ENCODE assay signal across 17 cellular contexts in genomic region chr22:19668748-19669147, GRCh38. TPM values are rescaled to one million over a fixed set of nuclear protein-coding genes. Genes with fewer than 3 reads are reported as not detected.
DNase-seq lines count a peak whose midpoint lies in the region; ATAC-seq and TF ChIP-seq lines count a peak whose summit lies in the region.
"Had no signal": no experiment of that assay in that cellular context is flagged by ENCODE, and none has a peak within 500 bp of the region (broad histone marks: within the 10 kb centered on the region; RNA-seq: fewer than 3 reads in every experiment).

No MANE protein-coding gene starts in this region.

- H3K9me3 Mint-ChIP-seq in chondrocyte (ENCODE audit: low read depth) (peaks cover 8% of the 10 kb centered on the region), osteocyte (ENCODE audit: unreplicated experiment) (no peaks in the 10 kb centered on the region)
- H3K9me3 Mint-ChIP-seq: CD4-positive, alpha-beta memory T cell had no signal

- peaks cover 4% of the 10 kb centered on the region for H3K9me3 ChIP-seq in left ventricle myocardium inferior (replicated peaks)

- ATAC-seq in Right ventricle myocardium inferior = no peak

- intact Hi-C loops in left ventricle myocardium inferior (cut with micrococcal nuclease) (no loop called here), Right ventricle myocardium inferior (cut with DNase I) (no loop called here)

- H3K4me1 Mint-ChIP-seq in chondrocyte (ENCODE audit: low read depth) = peaks cover 72% of the 10 kb centered on the region
- H3K4me1 Mint-ChIP-seq in osteocyte (ENCODE audit: unreplicated experiment) = peaks cover 71% of the 10 kb centered on the region
- H3K4me1 Mint-ChIP-seq: CD4-positive, alpha-beta memory T cell had no signal

- no peak overlapping the region for H3K4me3 Mint-ChIP-seq in chondrocyte (ENCODE audit: unreplicated experiment)
- no peak overlapping the region for H3K4me3 Mint-ChIP-seq in osteocyte (ENCODE audit: unreplicated experiment)
- H3K4me3 Mint-ChIP-seq: CD4-positive, alpha-beta memory T cell; HFFc6 had no signal

- peaks cover 3% of the 10 kb centered on the region for H3K36me3 Mint-ChIP-seq in chondrocyte (ENCODE audit: low read depth)
- H3K36me3 Mint-ChIP-seq in osteocyte (ENCODE audit: unreplicated experiment) = no peaks in the 10 kb centered on the region
- H3K36me3 Mint-ChIP-seq: CD4-positive, alpha-beta memory T cell had no signal

- no peak for DNase-seq in left ventricle myocardium inferior
- DNase-seq in Right ventricle myocardium inferior (ENCODE audit: missing footprints) = no peak
- no peak for DNase-seq in chondrocyte (ENCODE audit: low spot score)
- DNase-seq in osteocyte (ENCODE audit: extremely low spot score, unreplicated experiment) = peak; percentile 56
- DNase-seq in NCI-H2196 treated with DMSO at 0.1 percent for 48 hours (lab: John Stamatoyannopoulos, UW; ENCODE audit: unreplicated experiment) = no peak
- no peak for DNase-seq in hepatic stellate cell (ENCODE audit: low spot score)
- DNase-seq in MV-4-11 (lab: John Stamatoyannopoulos, UW) = no peak
- DNase-seq: C1 segment of cervical spinal cord; Calu3; CD4-positive, alpha-beta memory T cell; COR-L47; DMS53; DMS79 treated with DMSO at 0.1 percent for 48 hours; GF-D8; GOT3; HFFc6 had no signal

- no peaks in the 10 kb centered on the region for H3K36me3 ChIP-seq in left ventricle myocardium inferior
- H3K36me3 ChIP-seq: HAP-1 had no signal

- no peak overlapping the region for H3K4me3 ChIP-seq in left ventricle myocardium inferior
- H3K4me3 ChIP-seq: HAP-1 had no signal

- TF ChIP-seq CTCF in left ventricle myocardium inferior (IDR thresholded peaks at IDR 0.05; ENCODE audit: borderline replicate concordance) (no peak), chondrocyte (IDR thresholded peaks at IDR 0.05) (no peak), osteocyte (IDR thresholded peaks at IDR 0.05) (no peak)

- H3K27ac ChIP-seq in left ventricle myocardium inferior (replicated peaks) = peak overlapping the region; percentile 66

- H3K27ac Mint-ChIP-seq in chondrocyte (ENCODE audit: unreplicated experiment) (peak overlapping the region; percentile 99), osteocyte (ENCODE audit: unreplicated experiment) (peak overlapping the region; percentile 97)
- H3K27ac Mint-ChIP-seq: CD4-positive, alpha-beta memory T cell; HFFc6 had no signal

- no peaks in the 10 kb centered on the region for H3K27me3 ChIP-seq in left ventricle myocardium inferior (ENCODE audit: low read depth)

- H3K27me3 Mint-ChIP-seq in chondrocyte (ENCODE audit: low read depth) (no peaks in the 10 kb centered on the region), osteocyte (ENCODE audit: unreplicated experiment) (no peaks in the 10 kb centered on the region)

- H3K4me1 ChIP-seq in left ventricle myocardium inferior = peaks cover 30% of the 10 kb centered on the region
- H3K4me1 ChIP-seq: HAP-1 had no signal

RNA-seq across cellular contexts. Expression of gene SEPTIN5, which starts 45.6 kb away (rescaled TPM):
- total RNA-seq in left ventricle myocardium inferior = 141 TPM
- 120 TPM for total RNA-seq in Right ventricle myocardium inferior
- 113 to 214 TPM (median 197 TPM) in 3 replicates for total RNA-seq in chondrocyte
- 103 and 108 TPM in 2 replicates for total RNA-seq in osteocyte
- total RNA-seq: CD4-positive, alpha-beta memory T cell had no signal

RNA-seq across cellular contexts. Expression of gene GP1BB, which starts 54.6 kb away (rescaled TPM):
- not detected for total RNA-seq in left ventricle myocardium inferior
- total RNA-seq in Right ventricle myocardium inferior = not detected
- 36.4 to 63.4 TPM (median 56.0 TPM) in 3 replicates for total RNA-seq in chondrocyte
- total RNA-seq in osteocyte = 28.6 and 34.1 TPM in 2 replicates
- total RNA-seq: Calu3; CD4-positive, alpha-beta memory T cell had no signal

Comparison
In these comparisons a context has a peak if more than half of its experiments do, and no peak if none do; other contexts are left out.
1. RNA of gene GP1BB, which starts 54.6 kb away (total RNA-seq): 36.4 to 63.4 TPM in chondrocyte and 28.6 to 34.1 TPM in osteocyte; not detected in left ventricle myocardium inferior (single experiment) and not detected in Right ventricle myocardium inferior (single experiment); every median in the first group is over 10 times any median in the second.